ENCODE assay signal across 29 cellular contexts in genomic region chr10:126596472-126597016, GRCh38.
"Had no signal": no experiment of that assay in that cellular context is flagged by ENCODE, and none has a peak within 500 bp of the region (broad histone marks: within the 10 kb centered on the region; RNA-seq: fewer than 3 reads in every experiment).

No MANE protein-coding gene starts in this region.

- H3K36me3 Mint-ChIP-seq: natural killer cell; neural progenitor cell; stimulated activated naive B cell treated with anti-CD40 and anti-IgM and Interleukin-4, amounts not matched to agents 10 μg/mL and 1 μg/mL and 100 μg/mL, for 72 hours had no signal

- H3K27ac Mint-ChIP-seq: natural killer cell; nephron; neural progenitor cell; progenitor cell of endocrine pancreas; stimulated activated naive B cell treated with anti-CD40 and anti-IgM and Interleukin-4, amounts not matched to agents 10 μg/mL and 1 μg/mL and 100 μg/mL, for 72 hours; stimulated activated naive CD8-positive, alpha-beta T cell treated with anti-CD3 and anti-CD28 coated beads, Interleukin-15, Interleukin-2, amounts not matched to agents 100 ng/mL and 50 ng/mL, for 24 hours had no signal

- H3K9me3 ChIP-seq: ovary, psoas muscle, right lobe of liver, sigmoid colon, stomach, thoracic aorta, thyroid gland, tibial nerve, upper lobe of left lung, vagina had no signal

- H3K4me1 Mint-ChIP-seq: natural killer cell; nephron; stimulated activated naive B cell treated with anti-CD40 and anti-IgM and Interleukin-4, amounts not matched to agents 10 μg/mL and 1 μg/mL and 100 μg/mL, for 72 hours had no signal

- DNase-seq: natural killer cell; occipital lobe; ovary; posterior cingulate gyrus; psoas muscle; right cardiac atrium; right lobe of liver; sigmoid colon; small intestine; stimulated activated CD4-positive, alpha-beta T cell treated with anti-CD3 and anti-CD28 coated beads, Interleukin-15, amount 100 ng/mL, for 24 hours; stimulated activated CD4-positive, alpha-beta T cell treated with anti-CD3 and anti-CD28 coated beads, Interleukin-2, amount 100 ng/mL, for 24 hours; stimulated activated CD4-positive, alpha-beta T cell treated with anti-CD3 and anti-CD28 coated beads, Interleukin-2, amount 100 ng/mL, for 48 hours; stimulated activated CD4-positive, alpha-beta T cell treated with anti-CD3 and anti-CD28 coated beads, Interleukin-4, amount 100 ng/mL, for 4 hours; stimulated activated CD8-positive, alpha-beta memory T cell treated with anti-CD3 and anti-CD28 coated beads, Interleukin-4, amount 100 ng/mL, for 48 hours; stimulated activated naive B cell treated with anti-CD40 and anti-IgM and Interleukin-4, amounts not matched to agents 10 μg/mL and 1 μg/mL and 100 μg/mL, for 72 hours; stimulated activated naive CD4-positive, alpha-beta T cell treated with Interleukin-2 at 50 U/mL for 16 hours; stomach; trophoblast cell; upper lobe of left lung had no signal

- H3K9ac ChIP-seq: neural progenitor cell, parathyroid adenoma had no signal

- H3K4me3 ChIP-seq: neural progenitor cell, ovary, psoas muscle, right lobe of liver, sigmoid colon, stomach, thoracic aorta, thyroid gland, tibial nerve, upper lobe of left lung, vagina had no signal

- H3K27me3 Mint-ChIP-seq: stimulated activated naive B cell treated with anti-CD40 and anti-IgM and Interleukin-4, amounts not matched to agents 10 μg/mL and 1 μg/mL and 100 μg/mL, for 72 hours; stimulated activated naive CD8-positive, alpha-beta T cell treated with anti-CD3 and anti-CD28 coated beads, Interleukin-15, Interleukin-2, amounts not matched to agents 100 ng/mL and 50 ng/mL, for 24 hours had no signal

- H3K36me3 ChIP-seq: neural progenitor cell, ovary, right lobe of liver, sigmoid colon, stomach, thoracic aorta, thyroid gland, tibial nerve, upper lobe of left lung, vagina had no signal

- FAIRE-seq: small intestine, urothelium cell line had no signal

- H3K9me3 Mint-ChIP-seq: natural killer cell; neural progenitor cell; stimulated activated naive CD8-positive, alpha-beta T cell treated with anti-CD3 and anti-CD28 coated beads, Interleukin-15, Interleukin-2, amounts not matched to agents 100 ng/mL and 50 ng/mL, for 24 hours had no signal

- H3K27ac ChIP-seq: neural progenitor cell, ovary, parathyroid adenoma, psoas muscle, right lobe of liver, sigmoid colon, stomach, thoracic aorta, thyroid gland, tibial nerve, upper lobe of left lung, vagina had no signal

- H3K4me3 Mint-ChIP-seq: natural killer cell; nephron; neural progenitor cell; stimulated activated naive B cell treated with anti-CD40 and anti-IgM and Interleukin-4, amounts not matched to agents 10 μg/mL and 1 μg/mL and 100 μg/mL, for 72 hours; stimulated activated naive CD8-positive, alpha-beta T cell treated with anti-CD3 and anti-CD28 coated beads, Interleukin-15, Interleukin-2, amounts not matched to agents 100 ng/mL and 50 ng/mL, for 24 hours had no signal

- H3K4me1 ChIP-seq: parathyroid adenoma, psoas muscle, right lobe of liver, sigmoid colon, stomach, thyroid gland, tibial nerve, upper lobe of left lung, vagina had no signal

- ATAC-seq: natural killer cell; psoas muscle; right cardiac atrium; right lobe of liver; stimulated activated naive B cell treated with anti-CD40 and anti-IgM and Interleukin-4, amounts not matched to agents 10 μg/mL and 1 μg/mL and 100 μg/mL, for 72 hours had no signal
